ENCODE assay signal across 15 cellular contexts in the genomic region with DNA sequence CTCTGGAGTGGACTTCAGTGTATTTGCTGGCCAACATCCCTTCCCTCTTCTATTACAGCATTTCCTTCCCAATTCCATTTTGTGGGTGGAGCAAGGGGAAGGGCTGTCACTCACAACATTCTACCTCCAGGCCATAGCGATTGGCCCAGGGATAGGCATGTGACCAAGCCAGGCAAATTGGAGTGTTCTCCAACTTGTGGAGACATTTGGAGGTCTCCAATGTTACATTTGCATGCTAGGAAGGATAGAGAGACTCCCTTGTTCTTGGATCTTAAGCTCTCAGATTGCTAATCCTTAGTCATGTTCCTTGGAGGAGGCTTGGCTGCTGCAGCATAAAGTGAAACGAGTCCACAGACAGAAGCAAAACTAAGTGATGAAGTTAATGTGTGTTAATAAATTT.
"Had no signal": no experiment of that assay in that cellular context is flagged by ENCODE, and none has a peak within 500 bp of the region (broad histone marks: within the 10 kb centered on the region; RNA-seq: fewer than 3 reads in every experiment).

No MANE protein-coding gene starts in this region.

- ATAC-seq: activated CD4-positive, CD25-positive, alpha-beta regulatory T cell treated with anti-CD3 and anti-CD28 coated beads, Interleukin-2, amount 50 U/mL, for 24 hours; natural killer cell; sciatic nerve; stimulated activated naive B cell treated with anti-CD40 and anti-IgM and Interleukin-4, amounts not matched to agents 10 μg/mL and 1 μg/mL and 100 μg/mL, for 72 hours had no signal

- DNase-seq: activated CD4-positive, alpha-beta T cell treated with anti-CD3 and anti-CD28 coated beads, Interleukin-2, amount 50 U/mL, for 4 hours; activated naive CD4-positive, alpha-beta T cell; activated T-cell treated with anti-CD3 and anti-CD28 coated beads, Interleukin-2, amount 50 U/mL, for 48 hours; colonic mucosa; effector CD4-positive, alpha-beta T cell; glutamatergic neuron; natural killer cell; nucleus accumbens; stimulated activated CD4-positive, alpha-beta T cell treated with anti-CD3 and anti-CD28 coated beads, Interleukin-2, amount 100 ng/mL, for 24 hours; stimulated activated naive B cell treated with anti-CD40 and anti-IgM and Interleukin-4, amounts not matched to agents 10 μg/mL and 1 μg/mL and 100 μg/mL, for 72 hours had no signal

- H3K4me3 Mint-ChIP-seq: natural killer cell; stimulated activated naive B cell treated with anti-CD40 and anti-IgM and Interleukin-4, amounts not matched to agents 10 μg/mL and 1 μg/mL and 100 μg/mL, for 72 hours had no signal

- H3K4me3 ChIP-seq: ascending aorta, colonic mucosa, prostate gland, tibial nerve had no signal

- H3K27ac Mint-ChIP-seq: natural killer cell; stimulated activated naive B cell treated with anti-CD40 and anti-IgM and Interleukin-4, amounts not matched to agents 10 μg/mL and 1 μg/mL and 100 μg/mL, for 72 hours had no signal

- H3K4me1 Mint-ChIP-seq: stimulated activated naive B cell treated with anti-CD40 and anti-IgM and Interleukin-4, amounts not matched to agents 10 μg/mL and 1 μg/mL and 100 μg/mL, for 72 hours had no signal

- H3K4me1 ChIP-seq: prostate gland had no signal

- H3K36me3 ChIP-seq: ascending aorta, colonic mucosa, prostate gland, tibial nerve had no signal

- H3K9me3 ChIP-seq: colonic mucosa, prostate gland had no signal

- H3K27me3 ChIP-seq: ascending aorta, colonic mucosa, tibial nerve had no signal

- H3K27ac ChIP-seq: colonic mucosa, prostate gland, tibial nerve had no signal
